In the genomic region with DNA sequence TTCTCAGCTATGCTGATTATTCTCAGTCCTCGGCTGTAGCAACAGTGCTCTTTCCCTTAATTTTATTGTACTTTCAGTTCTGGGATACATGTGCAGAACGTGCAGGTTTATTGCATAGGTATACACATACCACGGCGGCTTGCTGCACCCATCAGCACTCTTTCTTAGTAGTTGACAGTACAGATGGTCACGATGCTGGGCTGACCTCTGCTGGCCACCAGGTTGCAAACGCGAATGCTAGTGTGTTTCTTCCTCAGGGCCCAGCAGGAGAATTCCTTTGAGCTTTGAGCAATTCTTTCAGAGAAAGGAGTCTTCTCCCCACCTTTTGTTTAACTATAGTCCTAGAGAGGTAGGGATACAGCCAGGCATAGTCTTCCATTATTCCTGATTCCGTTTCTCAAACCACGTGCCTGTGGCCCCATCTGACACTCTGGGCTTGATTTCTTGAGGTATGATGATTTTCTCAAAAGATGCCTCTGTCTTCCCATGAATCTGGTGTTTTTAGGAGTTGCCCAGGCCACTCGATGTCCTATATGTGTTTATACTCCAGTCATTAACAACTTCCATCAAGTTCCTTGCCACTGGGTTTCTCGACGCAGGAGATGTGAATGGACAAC, we compare ENCODE assay signal across 8 cellular contexts. TPM values are rescaled to one million over a fixed set of nuclear protein-coding genes. Genes with fewer than 3 reads are reported as not detected.
DNase-seq lines count a peak whose midpoint lies in the region; ATAC-seq, FAIRE-seq and TF ChIP-seq lines count a peak whose summit lies in the region.

No MANE protein-coding gene starts in this region.

- no peak for FAIRE-seq in GM12892 (lab: Jason Lieb, UNC)

- ATAC-seq in HG02642 (IDR thresholded peaks at IDR 0.05; ENCODE audit: poor library complexity, unreplicated experiment): no peak

- no peak overlapping the region for H3K4me3 Mint-ChIP-seq in chondrocyte (ENCODE audit: unreplicated experiment)
- H3K4me3 Mint-ChIP-seq in nephron: no peak overlapping the region

- H3K4me3 ChIP-seq in GM12875 (ENCODE audit: low read depth, low read length): no peak overlapping the region

- no peak for TF ChIP-seq POLR2A in GM12892 (IDR thresholded peaks at IDR 0.05; ENCODE audit: low read depth, low read length)

- DNase-seq in NCI-H2196 (lab: John Stamatoyannopoulos, UW; ENCODE audit: unreplicated experiment): peak; percentile 30
- no peak for DNase-seq in chondrocyte (ENCODE audit: low spot score)
- DNase-seq in NCI-H187 (lab: John Stamatoyannopoulos, UW): no peak
- DNase-seq in stimulated activated CD4-positive, alpha-beta T cell treated with anti-CD3 and anti-CD28 coated beads, Interleukin-2, amount 100 ng/mL, for 24 hours: no peak
- DNase-seq in GM12892 (ENCODE audit: insufficient read length): no peak

- H3K27ac Mint-ChIP-seq in chondrocyte (ENCODE audit: unreplicated experiment): no peak overlapping the region
- no peak overlapping the region for H3K27ac Mint-ChIP-seq in nephron

- H3K36me3 Mint-ChIP-seq in chondrocyte (ENCODE audit: low read depth): no peaks in the 10 kb centered on the region
- H3K36me3 Mint-ChIP-seq in nephron (ENCODE audit: low read depth): no peaks in the 10 kb centered on the region

- H3K9me3 Mint-ChIP-seq in chondrocyte (ENCODE audit: low read depth) (no peaks in the 10 kb centered on the region), nephron (no peaks in the 10 kb centered on the region)

- H3K4me1 Mint-ChIP-seq in chondrocyte (ENCODE audit: low read depth) (no peaks in the 10 kb centered on the region), nephron (no peaks in the 10 kb centered on the region)

- TF ChIP-seq CTCF in GM12875 (IDR thresholded peaks at IDR 0.05; ENCODE audit: borderline replicate concordance, insufficient read depth, low read depth, low read length): peak; percentile 22; the same call in 1 of the 2 replicates
- TF ChIP-seq CTCF in chondrocyte (IDR thresholded peaks at IDR 0.05): peak; percentile 71
- TF ChIP-seq CTCF in nephron (IDR thresholded peaks at IDR 0.05; ENCODE audit: unreplicated experiment in 3 of 3): peak; percentile 67 to 71 (median 69)

- H3K27me3 Mint-ChIP-seq in chondrocyte (ENCODE audit: low read depth): peaks cover 9% of the 10 kb centered on the region
- H3K27me3 Mint-ChIP-seq in nephron (ENCODE audit: low read depth): no peaks in the 10 kb centered on the region

RNA-seq across cellular contexts. Expression of gene CDC14C, which starts 48.9 kb away (rescaled TPM):
- total RNA-seq in chondrocyte: not detected in 3 replicates
- polyA plus RNA-seq in GM12892 (2012; ENCODE audit: missing spikeins): not detected
